In the genomic region with DNA sequence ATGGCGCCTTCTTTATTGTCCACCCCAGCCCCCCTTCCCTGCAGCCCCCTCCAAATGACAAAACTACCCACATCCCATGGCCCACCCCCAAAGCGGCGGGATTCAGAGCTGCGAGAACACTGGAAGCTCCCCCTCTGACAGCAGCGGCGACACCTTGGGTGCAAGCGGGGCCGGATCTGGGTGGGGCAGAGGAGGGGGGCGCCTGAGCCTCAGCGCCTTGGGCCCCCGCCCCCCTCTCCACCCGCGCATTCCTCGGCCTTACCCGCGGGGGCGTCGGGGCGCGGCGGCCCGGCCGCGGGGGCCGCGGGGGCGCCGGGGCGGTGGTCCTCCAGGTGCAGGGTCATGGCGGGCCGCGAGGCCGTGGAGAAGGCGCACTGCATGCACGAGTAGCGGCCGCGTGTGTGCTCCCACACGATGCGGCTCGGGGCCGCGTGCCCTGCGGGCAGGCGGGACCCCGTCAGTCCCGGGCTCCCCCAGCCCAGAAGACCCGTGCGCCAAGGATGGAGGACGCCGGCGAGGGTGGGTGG, we compare ENCODE assay signal across 20 cellular contexts. TPM values are rescaled to one million over a fixed set of nuclear protein-coding genes. Genes with fewer than 3 reads are reported as not detected.
DNase-seq lines count a peak whose midpoint lies in the region; ATAC-seq and TF ChIP-seq lines count a peak whose summit lies in the region.
"Had no signal": no experiment of that assay in that cellular context is flagged by ENCODE, and none has a peak within 500 bp of the region (broad histone marks: within the 10 kb centered on the region; RNA-seq: fewer than 3 reads in every experiment).

No MANE protein-coding gene starts in this region.

- no peak for TF ChIP-seq RAD21 in IMR-90 (IDR thresholded peaks at IDR 0.05; ENCODE audit: low read length)

- no peak overlapping the region for H2BK120ac ChIP-seq in IMR-90 (ENCODE audit: low read depth, low read length)

- ATAC-seq in IMR-90 (ENCODE audit: low read depth): no peak
- ATAC-seq: A549, HCT116 had no signal

- H2AFZ ChIP-seq in IMR-90 (replicated peaks; ENCODE audit: low read length, poor library complexity): no peak overlapping the region
- H2AFZ ChIP-seq in osteoblast (ENCODE audit: low read length): no peak overlapping the region

- H3K4me1 ChIP-seq in IMR-90 (ENCODE audit: control insufficient read depth, insufficient read depth, low read length): peaks cover 7% of the 10 kb centered on the region
- H3K4me1 ChIP-seq in osteoblast (ENCODE audit: insufficient read depth, low read length): peaks cover 20% of the 10 kb centered on the region
- H3K4me1 ChIP-seq: BE2C had no signal

- dilution Hi-C loops in IMR-90 (cut with HindIII; ENCODE audit: low sequenced_read_pairs, unreplicated experiment): no loop called here

- no peak overlapping the region for H2AK5ac ChIP-seq in IMR-90 (ENCODE audit: low read depth, low read length)

- H3K18ac ChIP-seq in IMR-90 (ENCODE audit: low read depth, low read length): no peak overlapping the region

- H3K79me1 ChIP-seq in IMR-90 (ENCODE audit: low read depth in 1 of 2, low read length in 2 of 2): peaks cover 6 to 17% of the 10 kb centered on the region in 2 experiments; a peak in 3 of 4 replicates

- H4K91ac ChIP-seq in IMR-90 (ENCODE audit: insufficient read depth, low read depth, low read length): no peak overlapping the region

- H4K20me1 ChIP-seq in IMR-90 (ENCODE audit: insufficient read depth, low read length) (no peaks in the 10 kb centered on the region; the same call in 1 of the 2 replicates), osteoblast (ENCODE audit: insufficient read depth, low read length) (no peaks in the 10 kb centered on the region)
- H4K20me1 ChIP-seq: BLaER1 treated with 17β-estradiol and CSF1 and Interleukin-3, amounts not matched to agents 10 nM and 100 nM had no signal

- H3K9me3 ChIP-seq in IMR-90 (ENCODE audit: control insufficient read depth, insufficient read depth, low read length) (no peaks in the 10 kb centered on the region), osteoblast (ENCODE audit: low read depth, low read length) (no peaks in the 10 kb centered on the region)
- H3K9me3 ChIP-seq: A549; BE2C; BLaER1 treated with 17β-estradiol and CSF1 and Interleukin-3, amounts not matched to agents 10 nM and 100 nM had no signal

- peak overlapping the region; percentile 55 for H2AK9ac ChIP-seq in IMR-90 (replicated peaks; ENCODE audit: low read depth, low read length, poor library complexity)

- peak; percentile 61 for DNase-seq in H7
- no peak for DNase-seq in IMR-90
- DNase-seq in osteoblast (ENCODE audit: insufficient read length, low spot score, missing footprints): peak; percentile 85
- DNase-seq in stimulated activated CD4-positive, alpha-beta T cell treated with anti-CD3 and anti-CD28 coated beads, Interleukin-4, amount 100 ng/mL, for 1 hour: no peak
- DNase-seq in activated CD4-positive, alpha-beta T cell treated with anti-CD3 and anti-CD28 coated beads for 1 hour: no peak
- DNase-seq in cortex of kidney (lab: John Stamatoyannopoulos, UW): no peak
- DNase-seq: 8988T; ACHN; AML-193; BE2C; CD4-positive, alpha-beta T cell; CD8-positive, alpha-beta memory T cell; DMS 273 treated with DMSO at 0.1 percent for 48 hours; DMS79; EL; GOT3; H9 had no signal

- no TSS peak for BruUV-seq in IMR-90 (replicated peaks; lab: Mats Ljungman, UMichigan)

- intact Hi-C loops in IMR-90 (cut with micrococcal nuclease): no loop called here

- H3K9me1 ChIP-seq in IMR-90 (ENCODE audit: insufficient read depth, low read length): peaks cover 10% of the 10 kb centered on the region

- H3K27ac ChIP-seq in IMR-90 (ENCODE audit: insufficient read depth, low read length) (no peak overlapping the region), osteoblast (ENCODE audit: low read depth, low read length) (no peak overlapping the region)
- H3K27ac ChIP-seq: A549 had no signal

- H2BK20ac ChIP-seq in IMR-90 (ENCODE audit: low read depth, low read length): no peak overlapping the region

- no peaks in the 10 kb centered on the region for H3K27me3 ChIP-seq in H7 (ENCODE audit: control insufficient read depth, insufficient read depth, low read length)
- H3K27me3 ChIP-seq in IMR-90 (ENCODE audit: control insufficient read depth, insufficient read depth, low read length): no peaks in the 10 kb centered on the region
- H3K27me3 ChIP-seq in osteoblast (ENCODE audit: insufficient read depth, low read length): no peaks in the 10 kb centered on the region
- H3K27me3 ChIP-seq: BE2C; BLaER1 treated with 17β-estradiol and CSF1 and Interleukin-3, amounts not matched to agents 10 nM and 100 nM had no signal

- H3K36me3 ChIP-seq in H7 (replicated peaks; ENCODE audit: control insufficient read depth, insufficient read depth, low read length): no peaks in the 10 kb centered on the region; the same call in 1 of the 2 replicates
- peaks cover 2% of the 10 kb centered on the region; the same call in 1 of the 2 replicates for H3K36me3 ChIP-seq in IMR-90 (ENCODE audit: control insufficient read depth, insufficient read depth, low read length)
- H3K36me3 ChIP-seq in osteoblast (ENCODE audit: insufficient read depth, low read length): no peaks in the 10 kb centered on the region

- TF ChIP-seq POLR2A in IMR-90 (IDR thresholded peaks at IDR 0.05; ENCODE audit: low read depth, low read length): no peak

- no peak overlapping the region for H3K9ac ChIP-seq in IMR-90 (ENCODE audit: low read depth, low read length)
- H3K9ac ChIP-seq: BLaER1 treated with 17β-estradiol and CSF1 and Interleukin-3, amounts not matched to agents 10 nM and 100 nM had no signal

- no peak overlapping the region for H2BK5ac ChIP-seq in IMR-90 (ENCODE audit: low read depth, low read length, poor library complexity, severe bottlenecking)

- no peak overlapping the region for H2BK15ac ChIP-seq in IMR-90 (ENCODE audit: low read depth, low read length)

- CTCF ChIA-PET in IMR-90 (lab: Yijun Ruan, JAX): no interaction called here

- H3K23ac ChIP-seq in IMR-90 (ENCODE audit: low read depth, low read length): no peak overlapping the region

- no peaks in the 10 kb centered on the region for H3K79me2 ChIP-seq in osteoblast (ENCODE audit: insufficient read depth, low read length)

- TF ChIP-seq CTCF in IMR-90 (conservative IDR thresholded peaks at IDR 0.05; ENCODE audit: low read depth, low read length) (no peak), osteoblast (IDR thresholded peaks at IDR 0.05; ENCODE audit: extremely low read depth, low read depth, low read length) (no peak)

- no peak overlapping the region for H4K5ac ChIP-seq in IMR-90 (ENCODE audit: low read depth, low read length)

- no peak overlapping the region for H3K14ac ChIP-seq in IMR-90 (replicated peaks; ENCODE audit: low read depth, low read length)

- POLR2A ChIA-PET in IMR-90 (lab: Charles Lee; ENCODE audit: unreplicated experiment): interaction anchor here (0.6 kb wide), 1 partner anchor 16 kb away, joined by 4 read pairs; no protein-coding TSS in a partner anchor

- WGBS in IMR-90 (ENCODE audit: extremely low coverage in 2 of 2, insufficient read length in 1 of 2), 2 experiments: 67% methylated on average over 33 of the region's 52 CpGs; no CpG with 5 or more reads in 1 of the 2 experiments

- in situ Hi-C loops in IMR-90 (cut with MboI; ENCODE audit: low sequenced_read_pairs): no loop called here

- H3K4me3 ChIP-seq in H7 (ENCODE audit: insufficient read depth, low read depth, low read length) (peak overlapping the region; percentile 32; the same call in 1 of the 2 replicates), IMR-90 (ENCODE audit: insufficient read depth, low read depth, low read length) (no peak overlapping the region), osteoblast (ENCODE audit: insufficient read depth, low read length) (no peak overlapping the region)
- H3K4me3 ChIP-seq: A549; BLaER1 treated with 17β-estradiol and CSF1 and Interleukin-3, amounts not matched to agents 10 nM and 100 nM had no signal

- H3K4ac ChIP-seq in IMR-90 (ENCODE audit: low read depth, low read length): no peak overlapping the region

- H3K56ac ChIP-seq in IMR-90 (ENCODE audit: extremely low read depth, insufficient read depth, low read length): no peak overlapping the region

- no peak overlapping the region for H4K8ac ChIP-seq in IMR-90 (ENCODE audit: low read depth in 2 of 2, low read length in 2 of 2)

- H3K4me2 ChIP-seq in IMR-90 (ENCODE audit: low read depth, low read length) (no peak overlapping the region), osteoblast (ENCODE audit: insufficient read depth, low read length) (no peak overlapping the region)
- H3K4me2 ChIP-seq: A549; BLaER1 treated with 17β-estradiol and CSF1 and Interleukin-3, amounts not matched to agents 10 nM and 100 nM had no signal

TF ChIP-seq in IMR-90, 13 proteins besides CTCF, POLR2A, EP300 and RAD21 (continues in another document):
- no peak for TF ChIP-seq CEBPB (IDR thresholded peaks at IDR 0.05; ENCODE audit: low read depth, low read length)
- TF ChIP-seq MAZ (IDR thresholded peaks at IDR 0.05; ENCODE audit: borderline replicate concordance, low read depth, low read length): no peak
- no peak for TF ChIP-seq CHD1 (IDR thresholded peaks at IDR 0.05; ENCODE audit: low read depth, low read length)
- no peak for TF ChIP-seq FOS (IDR thresholded peaks at IDR 0.05; ENCODE audit: low read depth, low read length)
- TF ChIP-seq SMC3 (IDR thresholded peaks at IDR 0.05; ENCODE audit: low read depth, low read length): no peak
- TF ChIP-seq, protein P1, sequence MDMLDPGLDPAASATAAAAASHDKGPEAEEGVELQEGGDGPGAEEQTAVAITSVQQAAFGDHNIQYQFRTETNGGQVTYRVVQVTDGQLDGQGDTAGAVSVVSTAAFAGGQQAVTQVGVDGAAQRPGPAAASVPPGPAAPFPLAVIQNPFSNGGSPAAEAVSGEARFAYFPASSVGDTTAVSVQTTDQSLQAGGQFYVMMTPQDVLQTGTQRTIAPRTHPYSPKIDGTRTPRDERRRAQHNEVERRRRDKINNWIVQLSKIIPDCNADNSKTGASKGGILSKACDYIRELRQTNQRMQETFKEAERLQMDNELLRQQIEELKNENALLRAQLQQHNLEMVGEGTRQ (IDR thresholded peaks at IDR 0.05; ENCODE audit: low read depth, low read length): no peak
- TF ChIP-seq RCOR1 (IDR thresholded peaks at IDR 0.05; ENCODE audit: insufficient replicate concordance, low read length): no peak
- TF ChIP-seq MXI1 (IDR thresholded peaks at IDR 0.05; ENCODE audit: borderline replicate concordance, low read depth, low read length): no peak

RNA-seq across cellular contexts. Expression of a gene that starts 3.3 kb away (rescaled TPM):
- 7.6 and 13.1 TPM in 2 replicates for total RNA-seq in H7 (2014; rRNA removed; shearing (Covaris generic))
- total RNA-seq in IMR-90 (2012; rRNA removed) (1.1 and 3.2 TPM in 2 replicates), osteoblast (2.9 and 6.9 TPM in 2 replicates)
- 14.2 and 20.8 TPM in 2 replicates for polyA plus RNA-seq in IMR-90 (2012; rRNA removed)
- polyA plus RNA-seq in IMR-90 (2012; cell fraction: cytosol; rRNA removed): 28.7 and 38.5 TPM in 2 replicates
- 35.8 and 108 TPM in 2 replicates for polyA plus RNA-seq in IMR-90 (2012; cell fraction: nucleus; rRNA removed; ENCODE audit: low replicate concordance)

RNA-seq across cellular contexts. Expression of a gene that starts 8.2 kb away (rescaled TPM):
- 0.07 TPM in 2 replicates for total RNA-seq in H7 (2014; rRNA removed; shearing (Covaris generic))
- total RNA-seq in IMR-90 (2012; rRNA removed): not detected in 2 replicates
- polyA plus RNA-seq in IMR-90 (2012; rRNA removed): 0.09 TPM in 2 replicates
- polyA plus RNA-seq in IMR-90 (2012; cell fraction: cytosol; rRNA removed): 0.02 TPM in 1 of 2 replicates, not detected in the other
- polyA plus RNA-seq in IMR-90 (2012; cell fraction: nucleus; rRNA removed; ENCODE audit: low replicate concordance): 0.66 and 0.70 TPM in 2 replicates
- under 0.01 TPM in 1 of 2 replicates, not detected in the other for total RNA-seq in osteoblast

Comparison
In these comparisons a context has a peak if more than half of its experiments do, and no peak if none do; other contexts are left out.
1. DNase-seq: peak in H7 (single experiment) and osteoblast (single experiment); none in IMR-90 (single experiment), stimulated activated CD4-positive, alpha-beta T cell treated with anti-CD3 and anti-CD28 coated beads, Interleukin-4, amount 100 ng/mL, for 1 hour (single experiment), activated CD4-positive, alpha-beta T cell treated with anti-CD3 and anti-CD28 coated beads for 1 hour (single experiment) and cortex of kidney (single experiment).